1 cellular context compared by ENCODE assay signal in the genomic region with DNA sequence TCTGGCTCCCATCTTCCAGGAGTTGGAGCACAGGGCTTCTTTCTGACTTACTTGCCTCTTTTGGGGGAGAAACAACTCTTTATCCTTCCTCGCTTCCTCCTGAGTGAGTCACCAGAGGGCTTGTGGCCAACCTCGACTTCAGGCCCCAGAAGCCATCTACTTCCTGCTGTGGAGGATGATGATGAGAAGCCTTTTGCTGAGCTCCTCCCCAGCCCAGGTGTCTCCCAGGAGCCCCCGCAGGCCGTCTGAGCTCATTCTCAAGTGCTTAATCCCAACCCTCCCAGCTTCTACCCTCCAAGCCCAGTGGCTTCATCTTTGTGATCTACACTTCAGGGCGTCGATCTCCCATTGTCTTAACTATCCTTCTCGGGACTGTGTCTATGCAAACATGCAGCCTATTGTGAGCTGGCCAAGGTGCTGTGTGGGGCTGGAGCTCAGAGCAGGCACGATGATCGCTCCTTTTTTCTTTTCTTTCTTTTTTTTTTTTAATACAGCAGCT.
TF ChIP-seq lines count a peak whose summit lies in the region.

No MANE protein-coding gene starts in this region.

TF ChIP-seq in IMR-90, 13 proteins besides CTCF, POLR2A, EP300 and RAD21 (continued from another document):
- no peak for TF ChIP-seq MAZ (IDR thresholded peaks at IDR 0.05; ENCODE audit: borderline replicate concordance, low read depth, low read length)
- TF ChIP-seq FOS (IDR thresholded peaks at IDR 0.05; ENCODE audit: low read depth, low read length), result no peak
- TF ChIP-seq, protein P1, sequence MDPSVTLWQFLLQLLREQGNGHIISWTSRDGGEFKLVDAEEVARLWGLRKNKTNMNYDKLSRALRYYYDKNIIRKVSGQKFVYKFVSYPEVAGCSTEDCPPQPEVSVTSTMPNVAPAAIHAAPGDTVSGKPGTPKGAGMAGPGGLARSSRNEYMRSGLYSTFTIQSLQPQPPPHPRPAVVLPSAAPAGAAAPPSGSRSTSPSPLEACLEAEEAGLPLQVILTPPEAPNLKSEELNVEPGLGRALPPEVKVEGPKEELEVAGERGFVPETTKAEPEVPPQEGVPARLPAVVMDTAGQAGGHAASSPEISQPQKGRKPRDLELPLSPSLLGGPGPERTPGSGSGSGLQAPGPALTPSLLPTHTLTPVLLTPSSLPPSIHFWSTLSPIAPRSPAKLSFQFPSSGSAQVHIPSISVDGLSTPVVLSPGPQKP (IDR thresholded peaks at IDR 0.05; ENCODE audit: borderline replicate concordance, low read depth, low read length), result no peak
- TF ChIP-seq BHLHE40 (IDR thresholded peaks at IDR 0.05; ENCODE audit: low read depth, low read length), result no peak
- TF ChIP-seq CEBPB (IDR thresholded peaks at IDR 0.05; ENCODE audit: low read depth, low read length), result no peak
- TF ChIP-seq MXI1 (IDR thresholded peaks at IDR 0.05; ENCODE audit: borderline replicate concordance, low read depth, low read length), result no peak
- TF ChIP-seq, protein P2, sequence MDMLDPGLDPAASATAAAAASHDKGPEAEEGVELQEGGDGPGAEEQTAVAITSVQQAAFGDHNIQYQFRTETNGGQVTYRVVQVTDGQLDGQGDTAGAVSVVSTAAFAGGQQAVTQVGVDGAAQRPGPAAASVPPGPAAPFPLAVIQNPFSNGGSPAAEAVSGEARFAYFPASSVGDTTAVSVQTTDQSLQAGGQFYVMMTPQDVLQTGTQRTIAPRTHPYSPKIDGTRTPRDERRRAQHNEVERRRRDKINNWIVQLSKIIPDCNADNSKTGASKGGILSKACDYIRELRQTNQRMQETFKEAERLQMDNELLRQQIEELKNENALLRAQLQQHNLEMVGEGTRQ (IDR thresholded peaks at IDR 0.05; ENCODE audit: low read depth, low read length), result no peak
- TF ChIP-seq SMC3 (IDR thresholded peaks at IDR 0.05; ENCODE audit: low read depth, low read length), result no peak
